Comparison of ENCODE assay signal across 16 cellular contexts in the genomic region with DNA sequence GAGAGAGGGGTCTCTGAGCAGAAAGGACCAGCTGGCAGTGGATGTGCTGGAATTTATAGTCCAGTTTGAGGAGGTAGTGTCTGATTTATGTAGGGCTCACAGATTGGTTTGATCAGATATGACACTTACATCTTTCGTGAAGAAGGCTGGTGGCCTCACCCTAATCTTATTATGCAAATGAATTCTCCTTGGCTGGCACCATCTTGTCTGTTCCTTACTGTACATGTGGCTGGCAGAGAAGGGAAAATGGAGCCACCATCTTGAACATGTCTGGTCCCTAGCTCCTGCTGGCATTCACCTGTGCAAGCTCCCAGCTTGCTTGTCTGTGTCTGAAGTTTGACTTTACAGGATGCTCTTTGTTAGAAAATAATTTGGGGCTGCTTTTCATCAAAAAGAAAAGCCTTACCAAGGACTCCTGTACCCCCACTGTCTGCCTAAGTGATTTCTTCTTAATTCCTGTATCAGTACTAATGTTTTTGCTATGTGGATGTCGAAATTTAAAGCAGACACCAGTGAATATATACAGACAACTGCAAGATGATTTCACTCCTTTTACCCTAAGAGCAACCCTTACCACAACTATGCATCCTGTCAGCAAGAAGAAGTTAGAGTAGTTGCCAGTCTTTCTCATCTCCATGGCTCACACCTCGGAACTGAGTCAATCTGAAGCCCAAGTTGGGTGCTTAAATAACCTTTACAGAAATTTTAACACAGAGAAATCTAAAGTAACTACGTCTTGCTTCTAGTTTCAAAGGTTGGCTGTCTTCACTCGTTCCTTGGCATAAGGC.
DNase-seq lines count a peak whose midpoint lies in the region; ATAC-seq, FAIRE-seq and TF ChIP-seq lines count a peak whose summit lies in the region.
"Had no signal": no experiment of that assay in that cellular context is flagged by ENCODE, and none has a peak within 500 bp of the region (broad histone marks: within the 10 kb centered on the region; RNA-seq: fewer than 3 reads in every experiment).

No MANE protein-coding gene starts in this region.

- 0% methylated on average over 5 of the region's 5 CpGs for WGBS in GM12878 (ENCODE audit: insufficient coverage, insufficient replicate concordance, low lambda C conversion rate, missing lambda C conversion rate)

- RAD21 ChIA-PET in GM12878 (lab: Charles Lee; ENCODE audit: unreplicated experiment), result no interaction called here

- in situ Hi-C loops in GM12878 (cut with MboI), result no loop called here

- POLR2A ChIA-PET in GM12878 (lab: Charles Lee), result no interaction called here

- H3K9me3 ChIP-seq in GM12878 (replicated peaks; ENCODE audit: control insufficient read depth, insufficient read depth, low read length), result no peaks in the 10 kb centered on the region
- H3K9me3 ChIP-seq: BLaER1, SJSA1, tibial artery had no signal

- no peak for TF ChIP-seq POLR2A in GM12878 (IDR thresholded peaks at IDR 0.05; ENCODE audit: low read depth, low read length)

- H3K79me2 ChIP-seq in GM12878 (ENCODE audit: control insufficient read depth, insufficient read depth, low read length), result no peaks in the 10 kb centered on the region

- no peak overlapping the region for H2AFZ ChIP-seq in GM12878 (ENCODE audit: control insufficient read depth, low read depth, low read length)

- SMC1A ChIA-PET in GM12878 (lab: Charles Lee; ENCODE audit: uncharacterized antibody, unreplicated experiment), result interaction anchor here (1.4 kb wide), 1 partner anchor 11 kb away, joined by 3 read pairs; no protein-coding TSS in a partner anchor

- peak; percentile 87 for DNase-seq in AG09309 (ENCODE audit: low read depth)
- peak; percentile 29 for DNase-seq in HFF-Myc (ENCODE audit: extremely low read depth, low read depth)
- no peak for DNase-seq in GM12878 (ENCODE audit: low read depth, low spot score)
- DNase-seq in glomerular visceral epithelial cell (ENCODE audit: extremely low spot score), result peak; percentile 57
- DNase-seq in NCI-H510A treated with DMSO at 0.1 percent for 48 hours (lab: John Stamatoyannopoulos, UW), result no peak
- DNase-seq in dorsolateral prefrontal cortex, result no peak
- DNase-seq: activated effector memory CD4-positive, alpha-beta T cell treated with anti-CD3 and anti-CD28 coated beads, Interleukin-2, amount 50 U/mL, for 16 hours; immature natural killer cell; KBM-7; mesendoderm; tibial artery had no signal

- TF ChIP-seq EP300 in GM12878 (IDR thresholded peaks at IDR 0.05; ENCODE audit: borderline replicate concordance in 1 of 2, control insufficient read depth in 1 of 2, low read depth in 2 of 2, low read length in 2 of 2), result no peak

- no TSS peak for BruUV-seq in GM12878 (replicated peaks; lab: Mats Ljungman, UMichigan)

- H3K36me3 ChIP-seq in GM12878 (ENCODE audit: control insufficient read depth in 2 of 2, insufficient read depth in 2 of 2, low read length in 1 of 2), result no peaks in the 10 kb centered on the region
- H3K36me3 ChIP-seq: BLaER1, SJSA1, tibial artery had no signal

- H3K27me3 ChIP-seq in GM12878 (replicated peaks in 1 of 2; ENCODE audit: control insufficient read depth in 2 of 2, insufficient read depth in 2 of 2, low read length in 1 of 2), result no peaks in the 10 kb centered on the region
- H3K27me3 ChIP-seq in dorsolateral prefrontal cortex, result no peaks in the 10 kb centered on the region
- H3K27me3 ChIP-seq: BLaER1, SJSA1, tibial artery had no signal

- TF ChIP-seq CTCF in AG09309 (IDR thresholded peaks at IDR 0.05; ENCODE audit: control insufficient read depth, insufficient read depth, low read depth, low read length, missing control alignments), result no peak
- no peak for TF ChIP-seq CTCF in HFF-Myc (IDR thresholded peaks at IDR 0.05; ENCODE audit: low read depth, low read length, missing control alignments)
- TF ChIP-seq CTCF in GM12878 (IDR thresholded peaks at IDR 0.05 in 2 of 3, conservative IDR thresholded peaks at IDR 0.05 in 1 of 3; ENCODE audit: control insufficient read depth in 2 of 3, extremely low read depth in 1 of 3, insufficient read depth in 1 of 3, low read depth in 3 of 3, low read length in 3 of 3), result no peak
- TF ChIP-seq CTCF in dorsolateral prefrontal cortex (IDR thresholded peaks at IDR 0.05 in 54 of 56, conservative IDR thresholded peaks at IDR 0.05 in 2 of 56; ENCODE audit: low read depth in 1 of 56, partially characterized antibody in 56 of 56), result no peak

- no peak for TF ChIP-seq RAD21 in GM12878 (IDR thresholded peaks at IDR 0.05; ENCODE audit: insufficient read depth, low read depth, low read length)

- H3K9ac ChIP-seq in GM12878 (ENCODE audit: control insufficient read depth, insufficient read depth, low read length), result no peak overlapping the region
- H3K9ac ChIP-seq: BLaER1 had no signal

- no peaks in the 10 kb centered on the region for H4K20me1 ChIP-seq in GM12878 (ENCODE audit: control insufficient read depth, insufficient read depth)
- H4K20me1 ChIP-seq: BLaER1 had no signal

- no peaks in the 10 kb centered on the region for H3K4me1 ChIP-seq in GM12878 (ENCODE audit: control insufficient read depth, insufficient read depth, low read length)
- H3K4me1 ChIP-seq: BLaER1, SJSA1, tibial artery had no signal

- CTCF ChIA-PET in GM12878 (lab: Yijun Ruan, JAX), result no interaction called here

- H3K4me2 ChIP-seq in GM12878 (ENCODE audit: control insufficient read depth, insufficient read depth), result no peak overlapping the region
- H3K4me2 ChIP-seq: BLaER1 had no signal

- no peak for ATAC-seq in GM12878
- no peak for ATAC-seq in GM21447 (IDR thresholded peaks at IDR 0.05; ENCODE audit: unreplicated experiment)
- ATAC-seq in GM21515 (IDR thresholded peaks at IDR 0.05; ENCODE audit: unreplicated experiment), result no peak
- ATAC-seq: HCT116 had no signal

- no peak overlapping the region for H3K4me3 ChIP-seq in AG09309 (ENCODE audit: control insufficient read depth, low read depth, low read length)
- no peak overlapping the region for H3K4me3 ChIP-seq in HFF-Myc (replicated peaks; ENCODE audit: low read depth, low read length)
- H3K4me3 ChIP-seq in GM12878, result no peak overlapping the region
- H3K4me3 ChIP-seq in dorsolateral prefrontal cortex, result no peak overlapping the region
- H3K4me3 ChIP-seq: BLaER1, SJSA1, tibial artery had no signal

- FAIRE-seq in GM12878 (lab: Jason Lieb, UNC), result peak; percentile 47

- intact Hi-C loops in GM12878 (cut with micrococcal nuclease; ENCODE audit: unreplicated experiment) (no loop called here), dorsolateral prefrontal cortex (cut with DNase I) (no loop called here)

- no peak overlapping the region for H3K27ac ChIP-seq in GM12878 (ENCODE audit: control insufficient read depth, insufficient read depth)
- H3K27ac ChIP-seq in dorsolateral prefrontal cortex, result no peak overlapping the region
- H3K27ac ChIP-seq: BLaER1, SJSA1, tibial artery had no signal

TF ChIP-seq in GM12878, 131 proteins besides CTCF, POLR2A, EP300 and RAD21 (continues in another document):
- TF ChIP-seq CREB1 (IDR thresholded peaks at IDR 0.05; ENCODE audit: low read depth) (no peak), EED (IDR thresholded peaks at IDR 0.05; ENCODE audit: low read depth) (no peak), POLR2AphosphoS5 (IDR thresholded peaks at IDR 0.05; ENCODE audit: low read length) (no peak), GATAD2B (conservative IDR thresholded peaks at IDR 0.05; ENCODE audit: low read depth) (no peak), EGR1 (IDR thresholded peaks at IDR 0.05; ENCODE audit: borderline replicate concordance in 1 of 2, low read depth in 2 of 2, low read length in 2 of 2) (no peak), BACH1 (IDR thresholded peaks at IDR 0.05; ENCODE audit: borderline replicate concordance) (no peak), ZBTB4 (CRISPR knock-in tag; IDR thresholded peaks at IDR 0.05) (no peak)

Comparison
In these comparisons a context has a peak if more than half of its experiments do, and no peak if none do; other contexts are left out.
1. DNase-seq: peak in AG09309 (single experiment), HFF-Myc (single experiment) and glomerular visceral epithelial cell (single experiment); none in GM12878 (single experiment), NCI-H510A treated with DMSO at 0.1 percent for 48 hours (single experiment) and dorsolateral prefrontal cortex (0 of 10).